18 cellular contexts compared by ENCODE assay signal in the genomic region with DNA sequence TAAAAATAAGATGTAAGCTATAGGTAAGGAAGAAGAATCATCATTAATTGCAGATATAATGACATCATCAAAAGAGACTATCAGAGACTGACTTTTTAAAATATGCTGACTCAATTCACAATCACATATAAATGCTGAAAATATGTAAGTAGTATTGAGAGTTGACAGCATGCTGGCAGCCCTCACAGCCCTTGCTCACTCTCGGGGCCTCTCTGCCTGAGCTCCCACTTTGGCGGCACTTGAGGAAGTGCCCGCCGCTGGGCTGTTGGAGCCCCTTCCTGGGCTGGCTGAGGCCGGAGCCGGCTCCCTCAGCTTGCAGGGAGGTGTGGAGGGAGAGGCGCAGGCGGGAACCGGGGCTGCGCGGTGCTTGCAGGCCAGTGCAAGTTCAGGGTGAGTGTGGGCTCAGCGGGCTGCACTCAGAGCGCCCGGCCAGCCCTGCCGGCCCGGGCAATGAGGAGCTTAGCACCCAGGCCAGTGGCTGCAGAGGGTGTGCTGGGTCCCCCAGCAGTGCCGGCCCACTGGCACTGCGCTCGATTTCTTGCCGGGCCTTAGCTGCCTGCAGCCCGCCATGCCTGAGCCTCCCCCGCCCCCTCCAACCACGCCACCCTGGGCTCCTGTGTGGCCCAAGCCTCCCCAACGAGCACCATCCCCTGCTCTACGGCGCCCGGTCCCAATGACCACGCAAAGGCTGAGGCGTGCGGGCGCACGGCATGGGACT.
A peak's percentile ranks its signal among the peaks of the same experiment; 100 is the strongest.
DNase-seq lines count a peak whose midpoint lies in the region; ATAC-seq, FAIRE-seq and TF ChIP-seq lines count a peak whose summit lies in the region.
"Had no signal": no experiment of that assay in that cellular context is flagged by ENCODE, and none has a peak within 500 bp of the region (broad histone marks: within the 10 kb centered on the region; RNA-seq: fewer than 3 reads in every experiment).

No MANE protein-coding gene starts in this region.

- peaks cover 36% of the 10 kb centered on the region for H3K4me1 Mint-ChIP-seq in activated naive CD8-positive, alpha-beta T cell (ENCODE audit: low read depth)
- peaks cover 11% of the 10 kb centered on the region for H3K4me1 Mint-ChIP-seq in activated naive CD8-positive, alpha-beta T cell treated with anti-CD3 and anti-CD28 coated beads, Interleukin-2, amount 50 U/mL, for 24 hours
- H3K4me1 Mint-ChIP-seq in WTC11: peaks cover 18% of the 10 kb centered on the region
- peaks cover 18% of the 10 kb centered on the region for H3K4me1 Mint-ChIP-seq in stimulated activated naive CD8-positive, alpha-beta T cell treated with anti-CD3 and anti-CD28 coated beads, Interleukin-15, amount 100 ng/mL, for 72 hours

- no peaks in the 10 kb centered on the region for H3K27me3 ChIP-seq in heart right ventricle
- H3K27me3 ChIP-seq: BLaER1 had no signal

- TF ChIP-seq CTCF in WTC11 (IDR thresholded peaks at IDR 0.05): no peak
- TF ChIP-seq CTCF in heart right ventricle (IDR thresholded peaks at IDR 0.05): no peak

- no peak for ATAC-seq in activated naive CD8-positive, alpha-beta T cell treated with anti-CD3 and anti-CD28 coated beads, Interleukin-2, amount 50 U/mL, for 24 hours
- ATAC-seq in WTC11: peak; percentile 77
- ATAC-seq in heart right ventricle: peak; percentile 59 to 91 (median 74)
- ATAC-seq in stimulated activated naive CD8-positive, alpha-beta T cell treated with anti-CD3 and anti-CD28 coated beads, Interleukin-15, amount 100 ng/mL, for 72 hours: peak; percentile 33
- ATAC-seq in GM19452 (IDR thresholded peaks at IDR 0.05; ENCODE audit: unreplicated experiment): no peak

- 73 to 77% methylated on average over 32 of the region's 32 CpGs for WGBS in heart right ventricle, 2 donors

- H3K27me3 Mint-ChIP-seq in activated naive CD8-positive, alpha-beta T cell: no peaks in the 10 kb centered on the region
- no peaks in the 10 kb centered on the region for H3K27me3 Mint-ChIP-seq in activated naive CD8-positive, alpha-beta T cell treated with anti-CD3 and anti-CD28 coated beads, Interleukin-2, amount 50 U/mL, for 24 hours
- no peaks in the 10 kb centered on the region for H3K27me3 Mint-ChIP-seq in WTC11 (ENCODE audit: low read depth)
- H3K27me3 Mint-ChIP-seq in stimulated activated naive CD8-positive, alpha-beta T cell treated with anti-CD3 and anti-CD28 coated beads, Interleukin-15, amount 100 ng/mL, for 72 hours: no peaks in the 10 kb centered on the region
- H3K27me3 Mint-ChIP-seq: CD8-positive, alpha-beta memory T cell had no signal

- H3K9me3 ChIP-seq in heart right ventricle: peaks cover 0 to 19% (median 0%) of the 10 kb centered on the region in 11 donors

- DNase-seq in activated naive CD8-positive, alpha-beta T cell treated with anti-CD3 and anti-CD28 coated beads, Interleukin-2, amount 50 U/mL, for 24 hours: no peak
- DNase-seq in WTC11 (ENCODE audit: low spot score) (peak; percentile 34), heart right ventricle (peak; percentile 5 to 32), H54 (ENCODE audit: insufficient read length, low spot score) (no peak), NOMO-1 treated with dmso at 0.1 percent for 144 hours (lab: John Stamatoyannopoulos, UW; ENCODE audit: unreplicated experiment) (no peak)
- DNase-seq in stimulated activated naive CD8-positive, alpha-beta T cell treated with anti-CD3 and anti-CD28 coated beads, Interleukin-15, amount 100 ng/mL, for 72 hours: no peak
- DNase-seq: CD8-positive, alpha-beta memory T cell; DND-41; GDM1; KG1; NCI-H1105; NCI-H187; PC-9 had no signal

- H3K27ac ChIP-seq in heart right ventricle: peak overlapping the region in 8 of 10 donors; percentile 7 to 79 (median 51)
- H3K27ac ChIP-seq: 22Rv1, BLaER1, HL-60, PC-9 had no signal

- H3K36me3 Mint-ChIP-seq in activated naive CD8-positive, alpha-beta T cell: peaks cover 27% of the 10 kb centered on the region
- peaks cover 40% of the 10 kb centered on the region for H3K36me3 Mint-ChIP-seq in activated naive CD8-positive, alpha-beta T cell treated with anti-CD3 and anti-CD28 coated beads, Interleukin-2, amount 50 U/mL, for 24 hours (ENCODE audit: low read depth)
- H3K36me3 Mint-ChIP-seq in WTC11: peaks cover 31% of the 10 kb centered on the region

- intact Hi-C loops in heart right ventricle (cut with DNase I): loop anchor here in 3 of 10 donors (10.0 kb wide), 2 partner anchors 60 to 70 kb away; a partner anchor contains a TSS

- peaks cover 0 to 47% (median 36%) of the 10 kb centered on the region in 9 donors for H3K4me1 ChIP-seq in heart right ventricle
- H3K4me1 ChIP-seq: BLaER1 had no signal

- POLR2A ChIA-PET in WTC11 (lab: Charles Lee): interaction anchor here (0.6 kb wide), 1 partner anchor 14 kb away, joined by 4 read pairs; no protein-coding TSS in a partner anchor

- H3K4me3 Mint-ChIP-seq in activated naive CD8-positive, alpha-beta T cell: peak overlapping the region; percentile 9
- H3K4me3 Mint-ChIP-seq in activated naive CD8-positive, alpha-beta T cell treated with anti-CD3 and anti-CD28 coated beads, Interleukin-2, amount 50 U/mL, for 24 hours: no peak overlapping the region
- H3K4me3 Mint-ChIP-seq in WTC11: no peak overlapping the region
- no peak overlapping the region for H3K4me3 Mint-ChIP-seq in stimulated activated naive CD8-positive, alpha-beta T cell treated with anti-CD3 and anti-CD28 coated beads, Interleukin-15, amount 100 ng/mL, for 72 hours
- H3K4me3 Mint-ChIP-seq: CD8-positive, alpha-beta memory T cell had no signal

- no peak overlapping the region for H3K4me3 ChIP-seq in heart right ventricle
- H3K4me3 ChIP-seq: BLaER1, PC-9 had no signal

- CTCF ChIA-PET in WTC11 (lab: Charles Lee): interaction anchor here (1.7 kb wide), 1 partner anchor 16 kb away, joined by 11 read pairs; no protein-coding TSS in a partner anchor

- H3K27ac Mint-ChIP-seq in activated naive CD8-positive, alpha-beta T cell: no peak overlapping the region
- H3K27ac Mint-ChIP-seq in activated naive CD8-positive, alpha-beta T cell treated with anti-CD3 and anti-CD28 coated beads, Interleukin-2, amount 50 U/mL, for 24 hours: no peak overlapping the region
- H3K27ac Mint-ChIP-seq in WTC11: no peak overlapping the region
- no peak overlapping the region for H3K27ac Mint-ChIP-seq in stimulated activated naive CD8-positive, alpha-beta T cell treated with anti-CD3 and anti-CD28 coated beads, Interleukin-15, amount 100 ng/mL, for 72 hours

- H3K9me3 Mint-ChIP-seq in activated naive CD8-positive, alpha-beta T cell (ENCODE audit: low read depth): peaks cover 9% of the 10 kb centered on the region
- peaks cover 22% of the 10 kb centered on the region for H3K9me3 Mint-ChIP-seq in activated naive CD8-positive, alpha-beta T cell treated with anti-CD3 and anti-CD28 coated beads, Interleukin-2, amount 50 U/mL, for 24 hours
- peaks cover 25% of the 10 kb centered on the region for H3K9me3 Mint-ChIP-seq in WTC11
- H3K9me3 Mint-ChIP-seq in stimulated activated naive CD8-positive, alpha-beta T cell treated with anti-CD3 and anti-CD28 coated beads, Interleukin-15, amount 100 ng/mL, for 72 hours: peaks cover 17 to 26% of the 10 kb centered on the region in 2 donors

- TF ChIP-seq POLR2A in H54 (IDR thresholded peaks at IDR 0.05; ENCODE audit: low read depth, low read length): no peak

- no peak for FAIRE-seq in H54 (lab: Jason Lieb, UNC)

- peaks cover 0 to 2% (median 0%) of the 10 kb centered on the region in 9 donors for H3K36me3 ChIP-seq in heart right ventricle

TF ChIP-seq in WTC11, 78 proteins besides CTCF, POLR2A, EP300 and RAD21 (continues in another document):
- TF ChIP-seq NFE2L1 (CRISPR knock-in tag; IDR thresholded peaks at IDR 0.05) (no peak), ZNF219 (CRISPR knock-in tag; IDR thresholded peaks at IDR 0.05; ENCODE audit: borderline replicate concordance) (no peak), NR3C1 (CRISPR knock-in tag; conservative IDR thresholded peaks at IDR 0.05; ENCODE audit: low read depth) (no peak), KAT7 (CRISPR knock-in tag; IDR thresholded peaks at IDR 0.05; ENCODE audit: borderline replicate concordance) (no peak), ETV6 (CRISPR knock-in tag; IDR thresholded peaks at IDR 0.05) (no peak), SMAD4 (CRISPR knock-in tag; IDR thresholded peaks at IDR 0.05) (no peak)
- TF ChIP-seq, protein P1, sequence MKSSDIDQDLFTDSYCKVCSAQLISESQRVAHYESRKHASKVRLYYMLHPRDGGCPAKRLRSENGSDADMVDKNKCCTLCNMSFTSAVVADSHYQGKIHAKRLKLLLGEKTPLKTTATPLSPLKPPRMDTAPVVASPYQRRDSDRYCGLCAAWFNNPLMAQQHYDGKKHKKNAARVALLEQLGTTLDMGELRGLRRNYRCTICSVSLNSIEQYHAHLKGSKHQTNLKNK (CRISPR knock-in tag; IDR thresholded peaks at IDR 0.05): no peak
- TF ChIP-seq, protein P2, sequence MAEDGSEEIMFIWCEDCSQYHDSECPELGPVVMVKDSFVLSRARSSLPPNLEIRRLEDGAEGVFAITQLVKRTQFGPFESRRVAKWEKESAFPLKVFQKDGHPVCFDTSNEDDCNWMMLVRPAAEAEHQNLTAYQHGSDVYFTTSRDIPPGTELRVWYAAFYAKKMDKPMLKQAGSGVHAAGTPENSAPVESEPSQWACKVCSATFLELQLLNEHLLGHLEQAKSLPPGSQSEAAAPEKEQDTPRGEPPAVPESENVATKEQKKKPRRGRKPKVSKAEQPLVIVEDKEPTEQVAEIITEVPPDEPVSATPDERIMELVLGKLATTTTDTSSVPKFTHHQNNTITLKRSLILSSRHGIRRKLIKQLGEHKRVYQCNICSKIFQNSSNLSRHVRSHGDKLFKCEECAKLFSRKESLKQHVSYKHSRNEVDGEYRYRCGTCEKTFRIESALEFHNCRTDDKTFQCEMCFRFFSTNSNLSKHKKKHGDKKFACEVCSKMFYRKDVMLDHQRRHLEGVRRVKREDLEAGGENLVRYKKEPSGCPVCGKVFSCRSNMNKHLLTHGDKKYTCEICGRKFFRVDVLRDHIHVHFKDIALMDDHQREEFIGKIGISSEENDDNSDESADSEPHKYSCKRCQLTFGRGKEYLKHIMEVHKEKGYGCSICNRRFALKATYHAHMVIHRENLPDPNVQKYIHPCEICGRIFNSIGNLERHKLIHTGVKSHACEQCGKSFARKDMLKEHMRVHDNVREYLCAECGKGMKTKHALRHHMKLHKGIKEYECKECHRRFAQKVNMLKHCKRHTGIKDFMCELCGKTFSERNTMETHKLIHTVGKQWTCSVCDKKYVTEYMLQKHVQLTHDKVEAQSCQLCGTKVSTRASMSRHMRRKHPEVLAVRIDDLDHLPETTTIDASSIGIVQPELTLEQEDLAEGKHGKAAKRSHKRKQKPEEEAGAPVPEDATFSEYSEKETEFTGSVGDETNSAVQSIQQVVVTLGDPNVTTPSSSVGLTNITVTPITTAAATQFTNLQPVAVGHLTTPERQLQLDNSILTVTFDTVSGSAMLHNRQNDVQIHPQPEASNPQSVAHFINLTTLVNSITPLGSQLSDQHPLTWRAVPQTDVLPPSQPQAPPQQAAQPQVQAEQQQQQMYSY (CRISPR knock-in tag; IDR thresholded peaks at IDR 0.05): no peak

Comparison
In these comparisons a context has a peak if more than half of its experiments do, and no peak if none do; other contexts are left out.
1. ATAC-seq: peak in WTC11 (single experiment), heart right ventricle (8 of 8) and stimulated activated naive CD8-positive, alpha-beta T cell treated with anti-CD3 and anti-CD28 coated beads, Interleukin-15, amount 100 ng/mL, for 72 hours (single experiment); none in activated naive CD8-positive, alpha-beta T cell treated with anti-CD3 and anti-CD28 coated beads, Interleukin-2, amount 50 U/mL, for 24 hours (single experiment) and GM19452 (single experiment).
2. DNase-seq: peak in WTC11 (single experiment) and heart right ventricle (2 of 2); none in activated naive CD8-positive, alpha-beta T cell treated with anti-CD3 and anti-CD28 coated beads, Interleukin-2, amount 50 U/mL, for 24 hours (single experiment), stimulated activated naive CD8-positive, alpha-beta T cell treated with anti-CD3 and anti-CD28 coated beads, Interleukin-15, amount 100 ng/mL, for 72 hours (0 of 2), H54 (single experiment) and NOMO-1 treated with dmso at 0.1 percent for 144 hours (single experiment).